Comparison of ENCODE assay signal across 8 cellular contexts in genomic region chr6:46376562-46376969, GRCh38.
DNase-seq lines count a peak whose midpoint lies in the region; ATAC-seq lines count a peak whose summit lies in the region.

No MANE protein-coding gene starts in this region.

- H3K27me3 Mint-ChIP-seq in CD4-positive, CD25-positive, alpha-beta regulatory T cell, result no peaks in the 10 kb centered on the region
- peaks cover 52% of the 10 kb centered on the region for H3K27me3 Mint-ChIP-seq in T-helper 17 cell

- H3K9me3 Mint-ChIP-seq in CD4-positive, CD25-positive, alpha-beta regulatory T cell, result peaks cover 0 to 3% (median 0%) of the 10 kb centered on the region in 7 donors

- H3K4me1 ChIP-seq in CD4-positive, CD25-positive, alpha-beta regulatory T cell (ENCODE audit: control insufficient read depth, insufficient read depth, low read length, poor library complexity, severe bottlenecking), result no peaks in the 10 kb centered on the region
- no peaks in the 10 kb centered on the region for H3K4me1 ChIP-seq in effector memory CD4-positive, alpha-beta T cell (ENCODE audit: control insufficient read depth, insufficient read depth, low read length, poor library complexity, severe bottlenecking)

- peak in 1 of 3 donors; percentile 11 for DNase-seq in CD4-positive, CD25-positive, alpha-beta regulatory T cell
- DNase-seq in T-helper 17 cell, result no peak
- no peak for DNase-seq in effector memory CD4-positive, alpha-beta T cell
- DNase-seq in NCI-H1092 (lab: John Stamatoyannopoulos, UW), result no peak
- DNase-seq in SW 1271 (lab: John Stamatoyannopoulos, UW), result no peak
- DNase-seq in NCI-H2029 (lab: John Stamatoyannopoulos, UW), result no peak

- H3K4me3 Mint-ChIP-seq in CD4-positive, CD25-positive, alpha-beta regulatory T cell, result peak overlapping the region in 1 of 4 donors; percentile 21
- H3K4me3 Mint-ChIP-seq in T-helper 17 cell, result peak overlapping the region; percentile 52

- H3K27ac Mint-ChIP-seq in CD4-positive, CD25-positive, alpha-beta regulatory T cell, result no peak overlapping the region
- H3K27ac Mint-ChIP-seq in T-helper 17 cell, result no peak overlapping the region

- H3K4me3 ChIP-seq in CD4-positive, CD25-positive, alpha-beta regulatory T cell (ENCODE audit: low read depth, low read length), result no peak overlapping the region
- no peak overlapping the region for H3K4me3 ChIP-seq in effector memory CD4-positive, alpha-beta T cell (ENCODE audit: insufficient read depth, low read depth, low read length, poor library complexity, severe bottlenecking)

- H3K27ac ChIP-seq in CD4-positive, CD25-positive, alpha-beta regulatory T cell (ENCODE audit: insufficient read depth, low read length, poor library complexity, severe bottlenecking), result no peak overlapping the region
- H3K27ac ChIP-seq in effector memory CD4-positive, alpha-beta T cell (ENCODE audit: insufficient read depth, low read length, poor library complexity, severe bottlenecking), result no peak overlapping the region

- H3K36me3 Mint-ChIP-seq in CD4-positive, CD25-positive, alpha-beta regulatory T cell, result no peaks in the 10 kb centered on the region
- H3K36me3 Mint-ChIP-seq in T-helper 17 cell (ENCODE audit: low read depth), result no peaks in the 10 kb centered on the region

- no peaks in the 10 kb centered on the region for H3K27me3 ChIP-seq in CD4-positive, CD25-positive, alpha-beta regulatory T cell (ENCODE audit: control insufficient read depth, insufficient read depth, low read length)
- no peaks in the 10 kb centered on the region for H3K27me3 ChIP-seq in effector memory CD4-positive, alpha-beta T cell (replicated peaks; ENCODE audit: control insufficient read depth, insufficient read depth, low read length, poor library complexity, severe bottlenecking)

- H3K4me1 Mint-ChIP-seq in CD4-positive, CD25-positive, alpha-beta regulatory T cell, result no peaks in the 10 kb centered on the region
- H3K4me1 Mint-ChIP-seq in T-helper 17 cell, result no peaks in the 10 kb centered on the region

- H3K9me3 ChIP-seq in CD4-positive, CD25-positive, alpha-beta regulatory T cell (ENCODE audit: control insufficient read depth in 2 of 2, low read length in 2 of 2), result no peaks in the 10 kb centered on the region
- no peaks in the 10 kb centered on the region for H3K9me3 ChIP-seq in T-helper 17 cell (ENCODE audit: control insufficient read depth, low read length, poor library complexity, severe bottlenecking)
- H3K9me3 ChIP-seq in effector memory CD4-positive, alpha-beta T cell (ENCODE audit: control insufficient read depth, low read length), result no peaks in the 10 kb centered on the region

- no peaks in the 10 kb centered on the region for H3K36me3 ChIP-seq in CD4-positive, CD25-positive, alpha-beta regulatory T cell (ENCODE audit: control insufficient read depth, insufficient read depth, low read length)
- no peaks in the 10 kb centered on the region for H3K36me3 ChIP-seq in effector memory CD4-positive, alpha-beta T cell (ENCODE audit: control insufficient read depth, insufficient read depth, low read length)

- ATAC-seq in CD4-positive, CD25-positive, alpha-beta regulatory T cell (ENCODE audit: low read depth in 2 of 2), result peak; percentile 37
- ATAC-seq in GM19397 (IDR thresholded peaks at IDR 0.05; ENCODE audit: unreplicated experiment) (peak; percentile 72), HG03135 (IDR thresholded peaks at IDR 0.05; ENCODE audit: unreplicated experiment) (peak; percentile 98), T-helper 17 cell (peak; percentile 51)

Comparison
In these comparisons a context has a peak if more than half of its experiments do, and no peak if none do; other contexts are left out.
1. ATAC-seq: peak in every context shown above with its lines; median percentile 98 in HG03135; 72 in GM19397; 51 in T-helper 17 cell; 37 in CD4-positive, CD25-positive, alpha-beta regulatory T cell.